1 cellular context compared by ENCODE assay signal in the genomic region with DNA sequence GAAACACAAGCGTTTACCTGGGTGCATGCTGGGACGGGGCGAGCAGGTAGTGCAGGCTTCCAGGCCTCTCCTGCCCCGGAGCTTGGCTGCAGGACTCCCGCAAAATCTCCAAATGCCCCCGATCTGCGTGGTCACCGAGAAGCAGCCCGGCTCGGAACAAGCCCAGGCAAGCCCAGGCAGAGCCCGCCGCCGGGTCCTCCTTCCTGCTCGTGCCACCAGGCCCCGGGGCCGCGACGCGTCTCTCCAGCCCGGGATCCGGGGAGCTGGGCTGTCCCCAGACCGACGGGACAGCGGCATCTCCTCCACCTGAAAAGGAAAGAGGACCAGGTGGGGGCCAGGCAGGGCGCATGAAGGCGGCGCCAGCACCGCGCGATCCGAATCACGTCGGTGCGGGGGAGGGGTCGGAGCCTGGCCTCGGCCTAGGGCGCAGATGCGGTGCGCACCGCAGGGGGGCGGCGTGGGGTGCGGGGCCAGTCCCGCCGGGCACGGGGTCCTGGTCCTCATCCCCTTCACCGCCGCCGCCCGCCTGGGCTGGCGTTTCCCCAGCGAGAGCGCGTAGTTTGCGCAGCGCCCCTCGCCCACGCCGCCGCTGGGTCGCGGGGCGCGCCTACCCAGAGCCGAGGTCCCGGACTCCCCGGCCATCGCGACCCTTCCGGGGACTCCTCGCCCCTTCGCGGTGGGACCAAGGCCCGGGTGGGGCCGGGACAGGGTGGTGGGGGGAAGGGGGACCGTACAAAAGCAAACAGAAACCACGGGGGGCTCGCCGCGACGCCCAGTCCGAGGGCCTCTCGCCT.
TF ChIP-seq lines count a peak whose summit lies in the region.

No MANE protein-coding gene starts in this region.

TF ChIP-seq in A549, 52 proteins besides CTCF, POLR2A, EP300 and RAD21 (continued from another document):
- 0 out of 3 replicates have a peak, but pooled peaks have one; percentile 38 for TF ChIP-seq BCL3 (IDR thresholded peaks at IDR 0.05)
